Comparison of ENCODE assay signal across 8 cellular contexts in the genomic region with DNA sequence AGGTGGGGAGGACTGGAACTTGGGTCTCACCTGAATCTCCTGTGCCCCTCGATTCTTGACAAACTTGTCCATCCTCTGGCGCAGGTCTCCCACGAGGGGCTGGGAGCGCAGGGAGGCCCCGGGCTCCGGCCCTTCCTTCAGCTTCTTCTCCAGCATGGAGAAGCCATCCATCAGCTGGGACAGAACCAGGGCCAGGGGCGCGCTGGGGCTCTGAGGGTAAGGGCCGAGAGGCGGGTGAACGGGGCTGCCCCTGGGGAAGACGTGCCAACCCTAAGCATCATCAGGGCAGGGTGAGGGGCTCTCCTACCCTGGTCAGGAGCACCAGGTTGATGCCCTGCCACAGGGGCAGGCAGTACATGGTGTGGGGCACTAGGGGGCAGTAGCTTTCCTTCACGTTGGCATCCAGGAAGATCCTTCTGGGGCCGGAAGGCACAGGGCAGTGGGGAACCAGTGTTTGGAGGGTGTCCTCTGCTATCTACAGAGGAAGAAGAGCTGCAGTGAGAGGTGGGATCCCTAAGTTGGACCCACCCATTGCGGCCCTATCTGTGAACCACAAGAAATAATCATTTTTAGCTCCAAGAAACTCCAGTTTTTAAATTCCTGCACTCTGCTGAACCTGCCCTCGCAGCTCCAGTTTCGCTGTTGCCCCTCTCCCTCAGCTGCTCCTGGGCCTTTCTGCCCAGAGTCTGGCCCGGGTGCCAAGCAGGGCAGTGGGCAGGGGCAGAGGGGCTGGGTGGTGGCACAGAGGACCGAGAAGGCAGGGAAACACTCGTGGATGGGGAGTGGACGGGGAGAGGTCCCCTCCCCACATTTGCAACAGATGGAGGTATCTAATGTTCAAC. TPM values are rescaled to one million over a fixed set of nuclear protein-coding genes. Genes with fewer than 3 reads are reported as not detected.
DNase-seq lines count a peak whose midpoint lies in the region; ATAC-seq, FAIRE-seq and TF ChIP-seq lines count a peak whose summit lies in the region.

No MANE protein-coding gene starts in this region.

- TF ChIP-seq POLR2A in GM12891 (IDR thresholded peaks at IDR 0.05; ENCODE audit: low read depth, low read length): no peak

- H3K4me3 ChIP-seq in A673 (ENCODE audit: low read depth, low read length, poor library complexity, severe bottlenecking) (no peak overlapping the region), ascending aorta (no peak overlapping the region)

- CTCF ChIA-PET in A673 (lab: Charles Lee): interaction anchor here (0.7 to 1.4 kb wide), 4 partner anchors 10 to 37 kb away, joined by 3 to 7 read pairs (median 3); a partner anchor contains a TSS
- CTCF ChIA-PET in RWPE1 (lab: Yijun Ruan, JAX): interaction anchor here (0.5 to 2.0 kb wide), 18 partner anchors 9 to 1684 kb away, joined by 3 to 12 read pairs (median 4); no protein-coding TSS in a partner anchor

- H3K4me3 Mint-ChIP-seq in stimulated activated effector memory CD8-positive, alpha-beta T cell treated with anti-CD3 and anti-CD28 coated beads, Interleukin-12 subunit alpha, Interleukin-12 subunit beta, amount 100 ng/mL, for 72 hours: no peak overlapping the region

- H3K36me3 ChIP-seq in A673 (ENCODE audit: insufficient read depth, low read length, poor library complexity, severe bottlenecking): no peaks in the 10 kb centered on the region
- H3K36me3 ChIP-seq in ascending aorta: peaks cover 42 to 80% of the 10 kb centered on the region in 2 donors

- H3K4me1 ChIP-seq in A673 (ENCODE audit: insufficient read depth, low read length, poor library complexity, severe bottlenecking): no peaks in the 10 kb centered on the region
- H3K4me1 ChIP-seq in ascending aorta: no peaks in the 10 kb centered on the region

- no peak overlapping the region for H3K27ac Mint-ChIP-seq in stimulated activated effector memory CD8-positive, alpha-beta T cell treated with anti-CD3 and anti-CD28 coated beads, Interleukin-12 subunit alpha, Interleukin-12 subunit beta, amount 100 ng/mL, for 72 hours

- H3K9me3 ChIP-seq in A673 (ENCODE audit: low read depth, low read length, poor library complexity, severe bottlenecking) (no peaks in the 10 kb centered on the region), ascending aorta (no peaks in the 10 kb centered on the region)

- FAIRE-seq in GM12891 (lab: Jason Lieb, UNC): peak; percentile 85

- intact Hi-C loops in A673 (cut with micrococcal nuclease; ENCODE audit: unreplicated experiment): loop anchor here (10.0 kb wide), 1 partner anchor 181 kb away; no protein-coding TSS in a partner anchor
- intact Hi-C loops in ascending aorta (cut with DNase I): no loop called here

- no peaks in the 10 kb centered on the region for H3K9me3 Mint-ChIP-seq in stimulated activated effector memory CD8-positive, alpha-beta T cell treated with anti-CD3 and anti-CD28 coated beads, Interleukin-12 subunit alpha, Interleukin-12 subunit beta, amount 100 ng/mL, for 72 hours

- DNase-seq in A673 (ENCODE audit: low spot score) (peak; percentile 44), GM12891 (ENCODE audit: insufficient read length, low spot score) (peak; percentile 72), RWPE1 (ENCODE audit: low spot score) (peak; percentile 39), ascending aorta (ENCODE audit: low spot score in 2 of 2) (peak in 1 of 2 donors; percentile 63), iris pigment epithelial cell (ENCODE audit: low read depth) (peak; percentile 48), NCI-H1105 (lab: John Stamatoyannopoulos, UW) (no peak)
- peak; percentile 25 to 72 for DNase-seq in stimulated activated effector memory CD8-positive, alpha-beta T cell treated with anti-CD3 and anti-CD28 coated beads, Interleukin-12 subunit alpha, Interleukin-12 subunit beta, amount 100 ng/mL, for 72 hours (ENCODE audit: low spot score in 2 of 2)

- no TSS peak for BruUV-seq in A673 (replicated peaks; lab: Mats Ljungman, UMichigan)

- ATAC-seq in HG03045 (IDR thresholded peaks at IDR 0.05; ENCODE audit: unreplicated experiment): peak; percentile 66
- peak; percentile 72 for ATAC-seq in stimulated activated effector memory CD8-positive, alpha-beta T cell treated with anti-CD3 and anti-CD28 coated beads, Interleukin-12 subunit alpha, Interleukin-12 subunit beta, amount 100 ng/mL, for 72 hours

- no peak overlapping the region for H3K27ac ChIP-seq in A673 (ENCODE audit: low read depth, low read length, poor library complexity, severe bottlenecking)
- H3K27ac ChIP-seq in RWPE1: peak overlapping the region; percentile 22; the same call in 1 of the 2 replicates
- H3K27ac ChIP-seq in ascending aorta: no peak overlapping the region

- no peaks in the 10 kb centered on the region for H3K27me3 ChIP-seq in A673 (replicated peaks; ENCODE audit: insufficient read depth, low read depth, low read length, poor library complexity)
- no peaks in the 10 kb centered on the region for H3K27me3 ChIP-seq in ascending aorta

- H3K36me3 Mint-ChIP-seq in stimulated activated effector memory CD8-positive, alpha-beta T cell treated with anti-CD3 and anti-CD28 coated beads, Interleukin-12 subunit alpha, Interleukin-12 subunit beta, amount 100 ng/mL, for 72 hours: peaks cover 80% of the 10 kb centered on the region

- no peaks in the 10 kb centered on the region for H3K4me1 Mint-ChIP-seq in stimulated activated effector memory CD8-positive, alpha-beta T cell treated with anti-CD3 and anti-CD28 coated beads, Interleukin-12 subunit alpha, Interleukin-12 subunit beta, amount 100 ng/mL, for 72 hours

- POLR2A ChIA-PET in A673 (lab: Charles Lee; ENCODE audit: low non-redundant PET) (no interaction called here), RWPE1 (lab: Yijun Ruan, JAX; ENCODE audit: low non-redundant PET) (no interaction called here)

- TF ChIP-seq CTCF in A673 (conservative IDR thresholded peaks at IDR 0.05; ENCODE audit: low read depth, low read length) (peak; percentile 76), RWPE1 (conservative IDR thresholded peaks at IDR 0.05; ENCODE audit: low read depth) (peak; percentile 36), ascending aorta (IDR thresholded peaks at IDR 0.05) (peak; percentile 20 to 61 (median 60))

TF ChIP-seq in GM12891, 5 proteins besides CTCF, POLR2A, EP300 and RAD21:
- TF ChIP-seq SPI1 (IDR thresholded peaks at IDR 0.05; ENCODE audit: low read depth, low read length) (no peak), PAX5 (IDR thresholded peaks at IDR 0.05; ENCODE audit: insufficient read depth, low read length, severe bottlenecking) (no peak), POLR2AphosphoS5 (IDR thresholded peaks at IDR 0.05; ENCODE audit: low read depth, low read length) (no peak), POU2F2 (IDR thresholded peaks at IDR 0.05; ENCODE audit: low read depth, low read length) (no peak), TAF1 (IDR thresholded peaks at IDR 0.05; ENCODE audit: low read depth, low read length) (no peak)

RNA-seq across cellular contexts. Expression of a gene that starts 10.8 kb away (rescaled TPM):
- total RNA-seq in A673 (2021) (4.0 and 6.8 TPM in 2 replicates), ascending aorta (5.6 TPM)
- 4.9 TPM for polyA plus RNA-seq in GM12891 (2012; ENCODE audit: low read depth, missing spikeins)

RNA-seq across cellular contexts. Expression of a gene that starts 21.0 kb away (rescaled TPM):
- total RNA-seq in A673 (2021) (40.6 and 40.9 TPM in 2 replicates), ascending aorta (42.7 TPM)
- polyA plus RNA-seq in GM12891 (2012; ENCODE audit: low read depth, missing spikeins): 44.0 TPM
